18 cellular contexts compared by ENCODE assay signal in the genomic region with DNA sequence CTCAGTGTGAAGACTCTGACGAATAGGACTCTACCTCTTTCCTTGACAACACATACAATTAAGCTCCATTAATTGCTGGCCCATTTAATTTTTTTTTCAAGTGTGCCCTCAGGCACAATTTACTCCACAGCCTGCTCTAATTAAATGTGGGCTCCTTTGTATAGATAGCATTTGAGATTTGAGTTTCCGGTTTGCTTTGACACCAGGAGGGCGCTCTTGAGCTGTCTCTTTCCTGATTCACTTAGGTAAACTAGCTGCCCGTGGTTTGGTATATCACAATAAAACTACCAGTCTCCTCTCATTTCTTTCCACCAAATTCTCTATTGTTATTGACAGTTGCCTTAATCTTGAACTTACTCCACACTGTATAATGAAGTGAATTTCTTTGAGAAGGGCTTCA.
A peak's percentile ranks its signal among the peaks of the same experiment; 100 is the strongest.
DNase-seq lines count a peak whose midpoint lies in the region; ATAC-seq and TF ChIP-seq lines count a peak whose summit lies in the region.
"Had no signal": no experiment of that assay in that cellular context is flagged by ENCODE, and none has a peak within 500 bp of the region (broad histone marks: within the 10 kb centered on the region; RNA-seq: fewer than 3 reads in every experiment).

No MANE protein-coding gene starts in this region.

- no peak for TF ChIP-seq POLR2A in sigmoid colon (IDR thresholded peaks at IDR 0.05)

- no peak overlapping the region for H3K4me3 ChIP-seq in DOHH2 (ENCODE audit: low read length)
- H3K4me3 ChIP-seq in HL-60 (replicated peaks; ENCODE audit: insufficient read depth, low read length): no peak overlapping the region
- no peak overlapping the region for H3K4me3 ChIP-seq in OCI-LY7 (ENCODE audit: low read depth, low read length, poor library complexity, severe bottlenecking)
- no peak overlapping the region for H3K4me3 ChIP-seq in sigmoid colon
- H3K4me3 ChIP-seq: heart right ventricle, lower lobe of right lung, smooth muscle cell, testis had no signal

- ATAC-seq in foreskin keratinocyte (no peak), GM21717 (IDR thresholded peaks at IDR 0.05; ENCODE audit: unreplicated experiment) (no peak), GM19452 (IDR thresholded peaks at IDR 0.05; ENCODE audit: unreplicated experiment) (no peak), HG02610 (IDR thresholded peaks at IDR 0.05; ENCODE audit: unreplicated experiment) (no peak)
- ATAC-seq: effector memory CD8-positive, alpha-beta T cell; heart right ventricle; lower lobe of right lung had no signal

- BruUV-seq in OCI-LY7 (replicated peaks; lab: Mats Ljungman, UMichigan): no TSS peak

- no peaks in the 10 kb centered on the region for H3K36me3 ChIP-seq in DOHH2 (ENCODE audit: control insufficient read depth, low read length)
- no peaks in the 10 kb centered on the region for H3K36me3 ChIP-seq in OCI-LY7 (ENCODE audit: insufficient read depth, low read length)
- no peaks in the 10 kb centered on the region for H3K36me3 ChIP-seq in sigmoid colon
- H3K36me3 ChIP-seq: heart right ventricle, lower lobe of right lung had no signal

- no peak overlapping the region for H2AFZ ChIP-seq in OCI-LY7 (ENCODE audit: low read length)

- H3K4me1 ChIP-seq in DOHH2 (ENCODE audit: control insufficient read depth, low read length) (no peaks in the 10 kb centered on the region), OCI-LY7 (ENCODE audit: insufficient read depth, low read length, poor library complexity, severe bottlenecking) (no peaks in the 10 kb centered on the region), foreskin keratinocyte (no peaks in the 10 kb centered on the region), sigmoid colon (no peaks in the 10 kb centered on the region)
- H3K4me1 ChIP-seq: heart right ventricle, lower lobe of right lung, testis had no signal

- 50 to 75% methylated on average over 4 of the region's 4 CpGs for WGBS in sigmoid colon, 2 donors

- no peaks in the 10 kb centered on the region for H3F3A ChIP-seq in DOHH2 (ENCODE audit: control insufficient read depth, insufficient read depth)

- no peaks in the 10 kb centered on the region for H3K9me2 ChIP-seq in DOHH2 (replicated peaks; ENCODE audit: control insufficient read depth, low read length)
- H3K9me2 ChIP-seq in OCI-LY7 (ENCODE audit: insufficient read depth, low read length): no peaks in the 10 kb centered on the region

- no peak for TF ChIP-seq EP300 in sigmoid colon (IDR thresholded peaks at IDR 0.05)

- H3K27ac ChIP-seq in DOHH2 (ENCODE audit: low read depth, low read length) (no peak overlapping the region), HL-60 (replicated peaks) (no peak overlapping the region), OCI-LY7 (ENCODE audit: low read depth, low read length, poor library complexity, severe bottlenecking) (no peak overlapping the region), foreskin keratinocyte (no peak overlapping the region), sigmoid colon (no peak overlapping the region)
- H3K27ac ChIP-seq: heart right ventricle, lower lobe of right lung, testis had no signal

- CTCF ChIA-PET in OCI-LY7 (lab: Charles Lee; ENCODE audit: unreplicated experiment): no interaction called here

- DNase-seq in HL-60 (ENCODE audit: low read depth in 1 of 2, low spot score in 1 of 2) (no peak), OCI-LY7 (ENCODE audit: low spot score) (no peak), foreskin keratinocyte (no peak), sigmoid colon (no peak)
- DNase-seq: activated CD4-positive, alpha-beta memory T cell treated with anti-CD3 and anti-CD28 coated beads for 36 hours; activated effector memory CD4-positive, alpha-beta T cell treated with anti-CD3 and anti-CD28 coated beads, Interleukin-2, amount 50 U/mL, for 16 hours; CD8-positive, alpha-beta memory T cell; effector memory CD8-positive, alpha-beta T cell; heart right ventricle; lower lobe of right lung; NCI-H2081; T-helper 1 cell; testis had no signal

- POLR2A ChIA-PET in OCI-LY7 (lab: Charles Lee): interaction anchor here (0.6 kb wide), 1 partner anchor 508 kb away, joined by 3 read pairs; no protein-coding TSS in a partner anchor

- no peaks in the 10 kb centered on the region for H3K9me3 ChIP-seq in DOHH2 (ENCODE audit: control insufficient read depth, insufficient read depth, low read length)
- no peaks in the 10 kb centered on the region for H3K9me3 ChIP-seq in OCI-LY7 (ENCODE audit: low read length)
- peaks cover 0 to 3% (median 0%) of the 10 kb centered on the region in 4 donors for H3K9me3 ChIP-seq in sigmoid colon
- H3K9me3 ChIP-seq: testis had no signal

- no peaks in the 10 kb centered on the region for H3K27me3 ChIP-seq in DOHH2 (ENCODE audit: control insufficient read depth, low read length)
- H3K27me3 ChIP-seq in HL-60 (ENCODE audit: insufficient read depth, poor library complexity, severe bottlenecking): no peaks in the 10 kb centered on the region
- H3K27me3 ChIP-seq in foreskin keratinocyte: peaks cover under 1% of the 10 kb centered on the region
- H3K27me3 ChIP-seq in sigmoid colon: no peaks in the 10 kb centered on the region
- H3K27me3 ChIP-seq: heart right ventricle, testis had no signal

- intact Hi-C loops in OCI-LY7 (cut with micrococcal nuclease; ENCODE audit: unreplicated experiment) (no loop called here), sigmoid colon (cut with DNase I) (no loop called here)

- no peaks in the 10 kb centered on the region for H3K79me2 ChIP-seq in DOHH2 (ENCODE audit: control insufficient read depth, low read length)
- H3K79me2 ChIP-seq in OCI-LY7 (ENCODE audit: insufficient read depth, low read depth, low read length): no peaks in the 10 kb centered on the region

- no peak overlapping the region for H3K4me2 ChIP-seq in DOHH2 (ENCODE audit: low read length)
- H3K4me2 ChIP-seq in OCI-LY7 (ENCODE audit: low read length): no peak overlapping the region
- H3K4me2 ChIP-seq: smooth muscle cell had no signal

- peak; percentile 18 for TF ChIP-seq CTCF in DOHH2 (IDR thresholded peaks at IDR 0.05; ENCODE audit: low read depth, low read length, poor library complexity, severe bottlenecking)
- peak; percentile 5 for TF ChIP-seq CTCF in HL-60 (IDR thresholded peaks at IDR 0.05; ENCODE audit: insufficient read depth, low read length)
- TF ChIP-seq CTCF in OCI-LY7 (conservative IDR thresholded peaks at IDR 0.05; ENCODE audit: low read length): peak; percentile 32; the same call in 1 of the 2 replicates
- peak; percentile 42 for TF ChIP-seq CTCF in foreskin keratinocyte (conservative IDR thresholded peaks at IDR 0.05)
- TF ChIP-seq CTCF in sigmoid colon (IDR thresholded peaks at IDR 0.05): no peak

- H4K20me1 ChIP-seq in DOHH2 (ENCODE audit: control insufficient read depth, insufficient read depth, low read depth, low read length) (no peaks in the 10 kb centered on the region), OCI-LY7 (ENCODE audit: insufficient read depth, low read length) (no peaks in the 10 kb centered on the region)

Comparison
In these comparisons a context has a peak if more than half of its experiments do, and no peak if none do; other contexts are left out.
1. CTCF ChIP-seq: peak in DOHH2 (single experiment), HL-60 (single experiment), OCI-LY7 (single experiment) and foreskin keratinocyte (single experiment); none in sigmoid colon (0 of 4).